Comparison of ENCODE assay signal across 9 cellular contexts in the genomic region with DNA sequence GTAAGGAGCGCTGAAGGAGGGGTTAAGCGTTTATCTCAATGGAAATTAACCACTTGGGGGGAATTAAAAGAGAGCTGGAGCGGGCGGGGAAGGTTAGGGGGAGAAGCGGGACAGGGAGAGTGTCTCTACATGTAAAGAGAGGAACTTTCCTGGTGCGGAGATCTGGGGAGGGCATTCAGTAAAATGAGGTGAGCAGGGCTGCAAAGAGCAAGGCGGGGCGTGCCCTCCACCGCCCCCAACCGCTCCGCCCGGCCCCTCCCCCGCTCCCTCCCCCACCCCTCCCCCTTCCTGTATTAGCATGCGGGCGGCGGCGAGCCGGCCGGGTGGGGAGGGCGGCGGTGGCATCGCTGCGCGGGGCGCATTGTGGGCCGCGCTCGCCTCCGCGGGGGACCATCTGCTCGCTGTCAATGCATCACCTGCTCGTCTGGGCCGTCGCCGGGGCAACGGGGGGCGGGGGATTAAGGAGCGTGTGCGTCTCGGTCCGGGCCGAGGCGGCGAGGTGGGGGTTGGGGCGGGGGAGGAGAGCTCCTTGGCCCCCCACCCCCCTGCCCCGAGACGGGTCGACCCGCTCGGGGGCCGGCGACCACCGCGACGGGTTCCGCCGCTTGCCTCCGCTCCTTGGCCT. TPM values are rescaled to one million over a fixed set of nuclear protein-coding genes. Genes with fewer than 3 reads are reported as not detected.
DNase-seq lines count a peak whose midpoint lies in the region; ATAC-seq, FAIRE-seq and TF ChIP-seq lines count a peak whose summit lies in the region.
"Had no signal": no experiment of that assay in that cellular context is flagged by ENCODE, and none has a peak within 500 bp of the region (broad histone marks: within the 10 kb centered on the region; RNA-seq: fewer than 3 reads in every experiment).

No MANE protein-coding gene starts in this region.

- peak; percentile 55 for ATAC-seq in GM21367 (IDR thresholded peaks at IDR 0.05; ENCODE audit: unreplicated experiment)
- ATAC-seq in K562 = peak; percentile 73
- peak; percentile 38 to 65 (median 56) for ATAC-seq in right lobe of liver
- ATAC-seq in HG03565 (IDR thresholded peaks at IDR 0.05; ENCODE audit: unreplicated experiment) = no peak
- ATAC-seq: body of pancreas had no signal

- no peak for FAIRE-seq in K562 (lab: Jason Lieb, UNC)

- H3K9me3 ChIP-seq in K562 (replicated peaks; ENCODE audit: control insufficient read depth, insufficient read depth, low read depth, low read length) (no peaks in the 10 kb centered on the region), right lobe of liver (no peaks in the 10 kb centered on the region)
- H3K9me3 ChIP-seq: body of pancreas had no signal

- WGBS in K562 (ENCODE audit: insufficient coverage, low coverage, missing lambda C conversion rate) = 3% methylated on average over 8 of the region's 58 CpGs
- WGBS in right lobe of liver (ENCODE audit: insufficient coverage, low coverage, low lambda C conversion rate, missing lambda C conversion rate) = 6% methylated on average over 12 of the region's 58 CpGs

- CTCF ChIA-PET in BJ (lab: Yijun Ruan, JAX) (interaction anchor here (1.2 kb wide), 1 partner anchor 54 kb away, joined by 5 read pairs; no protein-coding TSS in a partner anchor), K562 (lab: Yijun Ruan, JAX; ENCODE audit: low intra/inter-chr PET ratio) (no interaction called here)

- POLR2A ChIA-PET in BJ (lab: Charles Lee) (no interaction called here), K562 (lab: Yijun Ruan, JAX) (interaction anchor here (0.5 kb wide), 1 partner anchor 12 kb away, joined by 3 read pairs; no protein-coding TSS in a partner anchor)

- no peak overlapping the region for H3K4me2 ChIP-seq in K562 (ENCODE audit: insufficient read depth, low read length)

- no peaks in the 10 kb centered on the region for H3K36me3 ChIP-seq in BJ (ENCODE audit: control insufficient read depth, insufficient read depth, low read length)
- no peaks in the 10 kb centered on the region for H3K36me3 ChIP-seq in K562 (ENCODE audit: control insufficient read depth, insufficient read depth, low read length)
- H3K36me3 ChIP-seq in right lobe of liver = no peaks in the 10 kb centered on the region

- no peak for DNase-seq in BJ (ENCODE audit: low read depth)
- peak; percentile 71 for DNase-seq in Jurkat, Clone E6-1 (ENCODE audit: low read depth, low spot score)
- peak; percentile 18 to 63 (median 38) for DNase-seq in T-helper 2 cell
- DNase-seq in K562 (ENCODE audit: extremely low read depth in 1 of 4, low spot score in 3 of 4) = peak in 3 of 4 experiments; percentile 28 to 36 (median 28)
- DNase-seq in right lobe of liver = peak in 1 of 3 donors; percentile 39
- DNase-seq in stimulated activated naive CD4-positive, alpha-beta T cell treated with Interleukin-2 at 50 U/mL for 16 hours (lab: John Stamatoyannopoulos, UW) = peak; percentile 20

- no TSS peak for BruUV-seq in K562 (replicated peaks; lab: Mats Ljungman, UMichigan)

- H3K27ac ChIP-seq in K562 (ENCODE audit: extremely low read depth, low read depth, low read length) (no peak overlapping the region), right lobe of liver (no peak overlapping the region)
- H3K27ac ChIP-seq: body of pancreas had no signal

- no peak for TF ChIP-seq EP300 in K562 (IDR thresholded peaks at IDR 0.05; ENCODE audit: low read length)

- peaks cover 0 to 5% of the 10 kb centered on the region in 2 experiments; a peak in 1 of 5 replicates for H3K4me1 ChIP-seq in K562 (replicated peaks in 1 of 2; ENCODE audit: control insufficient read depth in 2 of 2, insufficient read depth in 2 of 2, low read length in 2 of 2)
- H3K4me1 ChIP-seq in right lobe of liver = peaks cover 0 to 8% (median 0%) of the 10 kb centered on the region in 4 donors

- no peak for TF ChIP-seq CTCF in BJ (IDR thresholded peaks at IDR 0.05; ENCODE audit: insufficient read depth, low read depth, low read length)
- TF ChIP-seq CTCF in K562 (IDR thresholded peaks at IDR 0.05 in 2 of 3, conservative IDR thresholded peaks at IDR 0.05 in 1 of 3; ENCODE audit: insufficient read depth in 2 of 3, low read depth in 1 of 3, low read length in 3 of 3) = no peak
- no peak for TF ChIP-seq CTCF in right lobe of liver (IDR thresholded peaks at IDR 0.05)

- no peaks in the 10 kb centered on the region for H3K79me2 ChIP-seq in K562 (ENCODE audit: control insufficient read depth, insufficient read depth, low read length)

- H4K20me1 ChIP-seq in K562 (replicated peaks; ENCODE audit: control insufficient read depth, insufficient read depth, low read length) = no peaks in the 10 kb centered on the region

- H3K9me1 ChIP-seq in K562 (ENCODE audit: control insufficient read depth, insufficient read depth, low read length) = no peaks in the 10 kb centered on the region

- no peak overlapping the region for H3K9ac ChIP-seq in K562 (ENCODE audit: insufficient read depth in 1 of 2, low read depth in 2 of 2, low read length in 2 of 2)

- H3K27me3 ChIP-seq in BJ (ENCODE audit: control insufficient read depth, insufficient read depth, low read length) (peaks cover 3% of the 10 kb centered on the region), K562 (ENCODE audit: control insufficient read depth in 2 of 2, insufficient read depth in 2 of 2, low read length in 2 of 2) (no peaks in the 10 kb centered on the region), right lobe of liver (no peaks in the 10 kb centered on the region)

- H3K4me3 ChIP-seq in BJ (ENCODE audit: low read depth, low read length) = peak overlapping the region; percentile 28
- H3K4me3 ChIP-seq in Jurkat, Clone E6-1 (ENCODE audit: low read length) = peak overlapping the region; percentile 51
- H3K4me3 ChIP-seq in K562 = no peak overlapping the region
- peak overlapping the region; percentile 22 to 41 (median 40) for H3K4me3 ChIP-seq in right lobe of liver
- H3K4me3 ChIP-seq: body of pancreas had no signal

- in situ Hi-C loops in K562 (cut with MboI) = no loop called here

- no peak for TF ChIP-seq POLR2A in K562 (conservative IDR thresholded peaks at IDR 0.05)
- TF ChIP-seq POLR2A in right lobe of liver (IDR thresholded peaks at IDR 0.05) = no peak

- no peak overlapping the region for H2AFZ ChIP-seq in K562 (ENCODE audit: low read depth, low read length)

- intact Hi-C loops in K562 (cut with micrococcal nuclease) (loop anchor here (10.0 kb wide), 1 partner anchor 140 kb away; no protein-coding TSS in a partner anchor), right lobe of liver (cut with DNase I) (no loop called here)

- no peak for TF ChIP-seq RAD21 in K562 (CRISPR knock-in tag; conservative IDR thresholded peaks at IDR 0.05 in 1 of 2, IDR thresholded peaks at IDR 0.05 in 1 of 2)

TF ChIP-seq in K562, 482 proteins besides CTCF, POLR2A, EP300 and RAD21 (continues in another document):
- TF ChIP-seq, protein P1, sequence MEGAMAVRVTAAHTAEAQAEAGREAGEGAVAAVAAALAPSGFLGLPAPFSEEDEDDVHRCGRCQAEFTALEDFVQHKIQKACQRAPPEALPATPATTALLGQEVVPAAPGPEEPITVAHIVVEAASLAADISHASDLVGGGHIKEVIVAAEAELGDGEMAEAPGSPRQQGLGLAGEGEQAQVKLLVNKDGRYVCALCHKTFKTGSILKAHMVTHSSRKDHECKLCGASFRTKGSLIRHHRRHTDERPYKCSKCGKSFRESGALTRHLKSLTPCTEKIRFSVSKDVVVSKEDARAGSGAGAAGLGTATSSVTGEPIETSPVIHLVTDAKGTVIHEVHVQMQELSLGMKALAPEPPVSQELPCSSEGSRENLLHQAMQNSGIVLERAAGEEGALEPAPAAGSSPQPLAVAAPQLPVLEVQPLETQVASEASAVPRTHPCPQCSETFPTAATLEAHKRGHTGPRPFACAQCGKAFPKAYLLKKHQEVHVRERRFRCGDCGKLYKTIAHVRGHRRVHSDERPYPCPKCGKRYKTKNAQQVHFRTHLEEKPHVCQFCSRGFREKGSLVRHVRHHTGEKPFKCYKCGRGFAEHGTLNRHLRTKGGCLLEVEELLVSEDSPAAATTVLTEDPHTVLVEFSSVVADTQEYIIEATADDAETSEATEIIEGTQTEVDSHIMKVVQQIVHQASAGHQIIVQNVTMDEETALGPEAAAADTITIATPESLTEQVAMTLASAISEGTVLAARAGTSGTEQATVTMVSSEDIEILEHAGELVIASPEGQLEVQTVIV (CRISPR knock-in tag; IDR thresholded peaks at IDR 0.05; ENCODE audit: borderline replicate concordance) = no peak
- TF ChIP-seq HOXB6 (CRISPR knock-in tag; IDR thresholded peaks at IDR 0.05; ENCODE audit: borderline replicate concordance) (no peak), ZNF668 (CRISPR knock-in tag; IDR thresholded peaks at IDR 0.05) (no peak), ZFPM2 (CRISPR knock-in tag; IDR thresholded peaks at IDR 0.05) (no peak), CREBBP (IDR thresholded peaks at IDR 0.05; ENCODE audit: low read depth, low read length) (no peak), MYBL2 (IDR thresholded peaks at IDR 0.05; ENCODE audit: low read depth) (no peak), MYBL2 (CRISPR knock-in tag; IDR thresholded peaks at IDR 0.05; ENCODE audit: borderline replicate concordance) (no peak), STAT5A (IDR thresholded peaks at IDR 0.05; ENCODE audit: borderline replicate concordance, low read length) (no peak), ZNF445 (CRISPR knock-in tag; IDR thresholded peaks at IDR 0.05; ENCODE audit: low read depth) (no peak), ZFP36 (IDR thresholded peaks at IDR 0.05; ENCODE audit: low read depth, low read length, partially characterized antibody) (no peak), SRF (CRISPR knock-in tag; IDR thresholded peaks at IDR 0.05) (no peak)

RNA-seq across cellular contexts. Expression of gene C12orf42, which starts 0.5 kb away (rescaled TPM):
- polyA plus RNA-seq in BJ (2011; rRNA removed) = not detected in 2 replicates
- polyA minus RNA-seq in BJ (2011; rRNA and poly(A)+ RNA removed) = not detected in 2 replicates
- polyA plus RNA-seq in Jurkat, Clone E6-1 (2012; ENCODE audit: insufficient read depth, insufficient read length) = not detected
- not detected in 2 replicates for total RNA-seq in K562 (2011; cell fraction: chromatin; rRNA removed; ENCODE audit: low replicate concordance)
- not detected in 2 replicates for total RNA-seq in K562 (2011; cell fraction: nucleolus; rRNA removed)
- total RNA-seq in K562 (2011; cell fraction: nucleoplasm; rRNA removed) = not detected in 2 replicates
- total RNA-seq in K562 (2014; rRNA removed) = not detected in 2 replicates
- not detected in 2 replicates for total RNA-seq in K562 (2014; rRNA removed; fragmentation: Illumina TruSeq; extraction: Trizol)
- total RNA-seq in K562 (2015; rRNA removed; fragmentation: Illumina TruSeq; extraction: Trizol) = not detected in 2 replicates
- total RNA-seq in K562 (2021) = not detected in 2 replicates
- polyA plus RNA-seq in K562 (2011; rRNA removed) = not detected in 2 replicates
- not detected in 2 replicates for polyA plus RNA-seq in K562 (2011; cell fraction: cytosol; rRNA removed)
- polyA plus RNA-seq in K562 (2011; cell fraction: nucleus; rRNA removed) = not detected in 2 replicates
- polyA plus RNA-seq in K562 (2012) = not detected in 2 replicates
- polyA plus RNA-seq in K562 (2014; fragmentation: Illumina TruSeq; extraction: Trizol) = not detected in 2 replicates
- polyA plus RNA-seq in K562 (2014; fragmentation: Nextera tagmentation; extraction: Ambion mirVana) = not detected
- not detected in 2 replicates for polyA plus RNA-seq in K562 (2014; rRNA removed)
- not detected in 2 replicates for polyA minus RNA-seq in K562 (2011; rRNA and poly(A)+ RNA removed)
- not detected in 2 replicates for polyA minus RNA-seq in K562 (2011; cell fraction: cytosol; rRNA and poly(A)+ RNA removed)
- not detected in 2 replicates for polyA minus RNA-seq in K562 (2011; cell fraction: nucleus; rRNA and poly(A)+ RNA removed)
- not detected for total RNA-seq in right lobe of liver
- total RNA-seq: body of pancreas had no signal
